In the genomic region with DNA sequence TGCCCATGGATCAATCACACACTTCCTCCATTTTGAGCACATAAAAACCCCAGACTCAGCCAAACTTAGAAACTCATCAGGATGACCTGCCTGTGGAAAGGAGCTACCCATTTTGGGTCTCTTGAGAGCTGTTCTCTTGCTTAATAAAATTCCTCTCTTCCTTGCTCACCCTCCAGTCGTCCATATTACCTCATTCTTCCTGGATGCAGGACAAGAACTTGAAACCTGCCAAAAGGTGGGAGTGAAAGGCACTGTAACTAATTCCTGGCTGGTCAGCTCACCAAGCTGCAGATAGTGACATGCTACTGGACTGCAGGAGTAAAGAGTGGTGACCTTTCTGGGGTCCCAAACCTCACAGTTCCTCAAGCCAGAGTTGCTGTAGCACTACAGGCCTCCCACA, we compare ENCODE assay signal across 14 cellular contexts.
"Had no signal": no experiment of that assay in that cellular context is flagged by ENCODE, and none has a peak within 500 bp of the region (broad histone marks: within the 10 kb centered on the region; RNA-seq: fewer than 3 reads in every experiment).

No MANE protein-coding gene starts in this region.

- H3K4me1 ChIP-seq: esophagus squamous epithelium, right atrium auricular region, upper lobe of left lung had no signal

- H3K27me3 ChIP-seq: brain microvascular endothelial cell, esophagus squamous epithelium, neutrophil, right atrium auricular region, upper lobe of left lung had no signal

- H3K27ac ChIP-seq: brain microvascular endothelial cell, esophagus squamous epithelium, neutrophil, right atrium auricular region, upper lobe of left lung had no signal

- H3K36me3 ChIP-seq: brain microvascular endothelial cell, esophagus squamous epithelium, neutrophil, right atrium auricular region, upper lobe of left lung had no signal

- ATAC-seq: naive thymus-derived CD4-positive, alpha-beta T cell had no signal

- DNase-seq: activated CD4-positive, alpha-beta T cell treated with anti-CD3 and anti-CD28 coated beads, Interleukin-2, amount 50 U/mL, for 4 hours; activated CD4-positive, CD25-positive, alpha-beta regulatory T cell treated with anti-CD3 and anti-CD28 coated beads, Interleukin-2, amount 50 U/mL, for 72 hours; activated naive CD4-positive, alpha-beta T cell treated with anti-CD3 and anti-CD28 coated beads, Interleukin-2, amount 50 U/mL, for 16 hours; activated T-cell treated with anti-CD3 and anti-CD28 coated beads, Interleukin-2, amount 50 U/mL, for 1 hour; amygdala; brain microvascular endothelial cell; esophagus squamous epithelium; hypothalamus; naive thymus-derived CD4-positive, alpha-beta T cell had no signal

- H3K4me3 ChIP-seq: esophagus squamous epithelium, lung, right atrium auricular region, smooth muscle cell, upper lobe of left lung had no signal

- H3K9me3 ChIP-seq: right atrium auricular region had no signal
